Comparison of ENCODE assay signal across 1 cellular context in genomic region chr1:205746757-205747412, GRCh38.
TF ChIP-seq lines count a peak whose summit lies in the region.

No MANE protein-coding gene starts in this region.

TF ChIP-seq in GM23338, 12 proteins besides CTCF, POLR2A, EP300 and RAD21:
- no peak for TF ChIP-seq ZNF462 (CRISPR knock-in tag; IDR thresholded peaks at IDR 0.05)
- no peak for TF ChIP-seq ETS1 (IDR thresholded peaks at IDR 0.05)
- TF ChIP-seq STAT1 (IDR thresholded peaks at IDR 0.05; ENCODE audit: unreplicated experiment): no peak
- TF ChIP-seq REST (IDR thresholded peaks at IDR 0.05; ENCODE audit: unreplicated experiment): no peak
- TF ChIP-seq JUNB (IDR thresholded peaks at IDR 0.05; ENCODE audit: unreplicated experiment): no peak
- no peak for TF ChIP-seq ZNF331 (CRISPR knock-in tag; IDR thresholded peaks at IDR 0.05; ENCODE audit: low read depth)
- TF ChIP-seq NANOG (IDR thresholded peaks at IDR 0.05; ENCODE audit: borderline replicate concordance): no peak
- no peak for TF ChIP-seq POLR2AphosphoS5 (IDR thresholded peaks at IDR 0.05; ENCODE audit: low read depth)
- TF ChIP-seq EZH2 (IDR thresholded peaks at IDR 0.05; ENCODE audit: low read depth, unreplicated experiment): no peak
- no peak for TF ChIP-seq ZNF114 (CRISPR knock-in tag; IDR thresholded peaks at IDR 0.05)
- no peak for TF ChIP-seq EZH2phosphoT487 (IDR thresholded peaks at IDR 0.05; ENCODE audit: unreplicated experiment)
- no peak for TF ChIP-seq CREB1 (CRISPR knock-in tag; IDR thresholded peaks at IDR 0.05; ENCODE audit: low read depth)
